In genomic region chr18:79375441-79375840, GRCh38 we compare ENCODE assay signal across 22 cellular contexts.
"Had no signal": no experiment of that assay in that cellular context is flagged by ENCODE, and none has a peak within 500 bp of the region (broad histone marks: within the 10 kb centered on the region; RNA-seq: fewer than 3 reads in every experiment).

No MANE protein-coding gene starts in this region.

- H3K27me3 ChIP-seq: brain microvascular endothelial cell, cardiac muscle cell, Peyer's patch had no signal

- H3K36me3 ChIP-seq: brain microvascular endothelial cell had no signal

- ATAC-seq: activated CD4-positive, CD25-positive, alpha-beta regulatory T cell treated with anti-CD3 and anti-CD28 coated beads, Interleukin-2, amount 50 U/mL, for 24 hours; activated CD8-positive, alpha-beta memory T cell treated with anti-CD3 and anti-CD28 coated beads, Interleukin-2, amount 10 ng/mL, durations not matched to agents 7 days and 5 days; activated T-cell treated with anti-CD3 and anti-CD28 coated beads, Interleukin-2, amount 50 U/mL, for 4 hours had no signal

- DNase-seq: activated CD4-positive, alpha-beta T cell treated with anti-CD3 and anti-CD28 coated beads for 4 hours; activated CD8-positive, alpha-beta memory T cell treated with anti-CD3 and anti-CD28 coated beads, Interleukin-2, amount 10 ng/mL, durations not matched to agents 7 days and 5 days; activated effector memory CD4-positive, alpha-beta T cell treated with Interleukin-2 at 50 U/mL for 16 hours; activated naive CD4-positive, alpha-beta T cell; activated T-cell treated with anti-CD3 and anti-CD28 coated beads, Interleukin-2, amount 50 U/mL, for 4 hours; amygdala; brain microvascular endothelial cell; cerebellar nuclear complex; MM.1S; NCI-H1105; NCI-H1436; NCI-H1694 treated with DMSO at 0.1 percent for 48 hours; NCI-H2029 treated with DMSO at 0.1 percent for 48 hours; NCI-H345; NCI-H510A; NCI-H526 treated with DMSO at 0.1 percent for 48 hours; NCI-H82; OCI-M1; SHP77 treated with DMSO at 0.1 percent for 48 hours had no signal

- H3K4me3 ChIP-seq: cardiac muscle cell, Peyer's patch had no signal

- H3K27ac ChIP-seq: brain microvascular endothelial cell, cardiac muscle cell, Peyer's patch had no signal

- H3K9me3 ChIP-seq: Peyer's patch had no signal
